17 cellular contexts compared by ENCODE assay signal in the genomic region with DNA sequence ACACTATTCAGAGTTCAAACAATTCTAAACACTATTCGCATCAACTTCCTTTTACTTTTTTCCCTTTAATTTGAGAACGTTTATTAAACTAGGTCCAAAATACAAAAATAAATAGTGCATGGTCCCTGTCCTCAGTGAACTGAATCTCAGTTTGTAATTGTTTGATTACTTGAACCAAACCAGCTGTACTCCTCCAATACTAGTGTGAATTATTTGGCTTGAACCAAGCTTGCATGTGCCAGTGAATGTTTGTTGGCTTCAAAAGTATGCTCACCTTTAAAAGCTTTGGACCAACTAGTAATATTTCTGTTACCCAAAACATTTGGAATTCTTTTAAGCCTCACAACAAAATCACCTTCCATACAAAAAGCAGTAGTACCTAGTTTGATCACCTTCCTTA. TPM values are rescaled to one million over a fixed set of nuclear protein-coding genes. Genes with fewer than 3 reads are reported as not detected.
DNase-seq lines count a peak whose midpoint lies in the region; ATAC-seq and TF ChIP-seq lines count a peak whose summit lies in the region.
"Had no signal": no experiment of that assay in that cellular context is flagged by ENCODE, and none has a peak within 500 bp of the region (broad histone marks: within the 10 kb centered on the region; RNA-seq: fewer than 3 reads in every experiment).

No MANE protein-coding gene starts in this region.

- TF ChIP-seq CTCF in DOHH2 (IDR thresholded peaks at IDR 0.05; ENCODE audit: low read depth, low read length, poor library complexity, severe bottlenecking) (no peak), mesothelial cell of epicardium (IDR thresholded peaks at IDR 0.05; ENCODE audit: unreplicated experiment) (no peak)

- no peak overlapping the region for H3K4me3 ChIP-seq in BLaER1 treated with 17β-estradiol and CSF1 and Interleukin-3, amounts not matched to agents 10 nM and 100 nM
- peak overlapping the region; percentile 50 for H3K4me3 ChIP-seq in DOHH2 (ENCODE audit: low read length)
- H3K4me3 ChIP-seq: adrenal gland, left lung, smooth muscle cell had no signal

- H3K4me2 ChIP-seq in BLaER1 treated with 17β-estradiol and CSF1 and Interleukin-3, amounts not matched to agents 10 nM and 100 nM, result peak overlapping the region; percentile 38 to 80 (median 56)
- peak overlapping the region; percentile 65 for H3K4me2 ChIP-seq in DOHH2 (ENCODE audit: low read length)
- H3K4me2 ChIP-seq: smooth muscle cell had no signal

- peaks cover 63% of the 10 kb centered on the region for H3K4me1 Mint-ChIP-seq in activated naive CD8-positive, alpha-beta T cell treated with anti-CD3 and anti-CD28 coated beads, Interleukin-2, amount 50 U/mL, for 24 hours
- peaks cover 54% of the 10 kb centered on the region for H3K4me1 Mint-ChIP-seq in mesothelial cell of epicardium

- H3K9me2 ChIP-seq in DOHH2 (replicated peaks; ENCODE audit: control insufficient read depth, low read length), result no peaks in the 10 kb centered on the region

- H3K27ac Mint-ChIP-seq in activated naive CD8-positive, alpha-beta T cell treated with anti-CD3 and anti-CD28 coated beads, Interleukin-2, amount 50 U/mL, for 24 hours, result peak overlapping the region; percentile 49
- peak overlapping the region; percentile 58 for H3K27ac Mint-ChIP-seq in mesothelial cell of epicardium

- H3K27me3 ChIP-seq in BLaER1 treated with 17β-estradiol and CSF1 and Interleukin-3, amounts not matched to agents 10 nM and 100 nM, result no peaks in the 10 kb centered on the region
- H3K27me3 ChIP-seq in DOHH2 (ENCODE audit: control insufficient read depth, low read length), result no peaks in the 10 kb centered on the region
- H3K27me3 ChIP-seq: adrenal gland, left lung had no signal

- no peak for DNase-seq in activated naive CD8-positive, alpha-beta T cell treated with anti-CD3 and anti-CD28 coated beads, Interleukin-2, amount 50 U/mL, for 24 hours
- DNase-seq in mesothelial cell of epicardium (ENCODE audit: low spot score in 2 of 2, unreplicated experiment in 2 of 2) (no peak), OCI-M1 (lab: John Stamatoyannopoulos, UW) (no peak), NCI-H146 (lab: John Stamatoyannopoulos, UW) (no peak), activated gamma-delta T cell treated with Interleukin-2 at 50 U/mL for 16 hours (no peak)
- DNase-seq: activated CD4-positive, alpha-beta T cell treated with anti-CD3 and anti-CD28 coated beads, Interleukin-2, amount 50 U/mL, for 48 hours; adrenal gland; AML-193; DMS 273 treated with DMSO at 0.1 percent for 48 hours; left lung; NCI-H1436; NCI-H2171 treated with DMSO at 0.1 percent for 48 hours; stimulated activated CD4-positive, alpha-beta T cell treated with anti-CD3 and anti-CD28 coated beads, Interleukin-4, amount 100 ng/mL, for 4 hours had no signal

- no peak overlapping the region for H3K4me3 Mint-ChIP-seq in activated naive CD8-positive, alpha-beta T cell treated with anti-CD3 and anti-CD28 coated beads, Interleukin-2, amount 50 U/mL, for 24 hours
- no peak overlapping the region for H3K4me3 Mint-ChIP-seq in mesothelial cell of epicardium

- peaks cover 0 to 10% (median 7%) of the 10 kb centered on the region in 11 experiments; a peak in 8 of 22 replicates for H3K9me3 ChIP-seq in BLaER1 treated with 17β-estradiol and CSF1 and Interleukin-3, amounts not matched to agents 10 nM and 100 nM (replicated peaks in 1 of 11)
- H3K9me3 ChIP-seq in DOHH2 (ENCODE audit: control insufficient read depth, insufficient read depth, low read length), result no peaks in the 10 kb centered on the region
- H3K9me3 ChIP-seq: adrenal gland, left lung had no signal

- H3K9ac ChIP-seq in BLaER1 treated with 17β-estradiol and CSF1 and Interleukin-3, amounts not matched to agents 10 nM and 100 nM, result 0 out of 22 replicates have a peak overlapping the region, but pooled peaks of 1 of the 11 experiments have one; percentile 3

- no peaks in the 10 kb centered on the region for H3F3A ChIP-seq in DOHH2 (ENCODE audit: control insufficient read depth, insufficient read depth)

- peaks cover 81% of the 10 kb centered on the region for H3K79me2 ChIP-seq in DOHH2 (ENCODE audit: control insufficient read depth, low read length)

- no peak for ATAC-seq in activated naive CD8-positive, alpha-beta T cell treated with anti-CD3 and anti-CD28 coated beads, Interleukin-2, amount 50 U/mL, for 24 hours
- ATAC-seq: Panc1 had no signal

- H3K36me3 Mint-ChIP-seq in activated naive CD8-positive, alpha-beta T cell treated with anti-CD3 and anti-CD28 coated beads, Interleukin-2, amount 50 U/mL, for 24 hours (ENCODE audit: low read depth), result peaks cover 40% of the 10 kb centered on the region
- peaks cover 10% of the 10 kb centered on the region for H3K36me3 Mint-ChIP-seq in mesothelial cell of epicardium

- peaks cover 34 to 99% (median 86%) of the 10 kb centered on the region in 11 experiments; a peak in 21 of 22 replicates for H3K36me3 ChIP-seq in BLaER1 treated with 17β-estradiol and CSF1 and Interleukin-3, amounts not matched to agents 10 nM and 100 nM
- peaks cover 68% of the 10 kb centered on the region for H3K36me3 ChIP-seq in DOHH2 (ENCODE audit: control insufficient read depth, low read length)

- H3K27me3 Mint-ChIP-seq in activated naive CD8-positive, alpha-beta T cell treated with anti-CD3 and anti-CD28 coated beads, Interleukin-2, amount 50 U/mL, for 24 hours, result no peaks in the 10 kb centered on the region
- H3K27me3 Mint-ChIP-seq in mesothelial cell of epicardium (ENCODE audit: low read depth), result no peaks in the 10 kb centered on the region

- peaks cover 14 to 45% (median 29%) of the 10 kb centered on the region in 10 experiments for H3K4me1 ChIP-seq in BLaER1 treated with 17β-estradiol and CSF1 and Interleukin-3, amounts not matched to agents 10 nM and 100 nM
- H3K4me1 ChIP-seq in DOHH2 (ENCODE audit: control insufficient read depth, low read length), result peaks cover 37% of the 10 kb centered on the region

- peaks cover 80 to 100% (median 96%) of the 10 kb centered on the region in 11 experiments for H4K20me1 ChIP-seq in BLaER1 treated with 17β-estradiol and CSF1 and Interleukin-3, amounts not matched to agents 10 nM and 100 nM
- peaks cover 7% of the 10 kb centered on the region; the same call in 1 of the 2 replicates for H4K20me1 ChIP-seq in DOHH2 (ENCODE audit: control insufficient read depth, insufficient read depth, low read depth, low read length)

- no peaks in the 10 kb centered on the region for H3K9me3 Mint-ChIP-seq in activated naive CD8-positive, alpha-beta T cell treated with anti-CD3 and anti-CD28 coated beads, Interleukin-2, amount 50 U/mL, for 24 hours
- H3K9me3 Mint-ChIP-seq in mesothelial cell of epicardium, result peaks cover 3% of the 10 kb centered on the region

- H3K27ac ChIP-seq in BLaER1 treated with 17β-estradiol and CSF1 and Interleukin-3, amounts not matched to agents 10 nM and 100 nM, result peak overlapping the region in 2 of 11 experiments; percentile 2 to 16; a peak in 1 of 22 replicates
- no peak overlapping the region for H3K27ac ChIP-seq in DOHH2 (ENCODE audit: low read depth, low read length)
- H3K27ac ChIP-seq: adrenal gland had no signal

RNA-seq across cellular contexts. Expression of a gene that starts 15.5 kb away (rescaled TPM):
- total RNA-seq in mesothelial cell of epicardium, result 70.0 to 70.5 TPM (median 70.3 TPM) in 3 replicates
